Comparison of ENCODE assay signal across 1 cellular context in genomic region chr10:108003576-108003975, GRCh38.
TF ChIP-seq lines count a peak whose summit lies in the region.

No MANE protein-coding gene starts in this region.

TF ChIP-seq in GM12878, 131 proteins besides CTCF, POLR2A, EP300 and RAD21 (continued from another document):
- TF ChIP-seq NKRF (conservative IDR thresholded peaks at IDR 0.05): no peak
- no peak for TF ChIP-seq HDAC6 (IDR thresholded peaks at IDR 0.05; ENCODE audit: unreplicated experiment)
- TF ChIP-seq E2F8 (IDR thresholded peaks at IDR 0.05; ENCODE audit: low read depth, partially characterized antibody): no peak
- no peak for TF ChIP-seq NR2C1 (IDR thresholded peaks at IDR 0.05)
- TF ChIP-seq FOXK2 (IDR thresholded peaks at IDR 0.05): no peak
- no peak for TF ChIP-seq CHD1 (IDR thresholded peaks at IDR 0.05; ENCODE audit: low read depth, low read length)
- TF ChIP-seq RUNX3 (IDR thresholded peaks at IDR 0.05; ENCODE audit: low read length): no peak
- TF ChIP-seq SUZ12 (IDR thresholded peaks at IDR 0.05; ENCODE audit: unreplicated experiment): no peak
- TF ChIP-seq BCLAF1 (IDR thresholded peaks at IDR 0.05): no peak
- TF ChIP-seq NFIC (IDR thresholded peaks at IDR 0.05; ENCODE audit: low read depth, low read length): no peak
- TF ChIP-seq EZH2 (IDR thresholded peaks at IDR 0.05; ENCODE audit: borderline replicate concordance, control insufficient read depth, low read depth, low read length): no peak
- TF ChIP-seq MTA2 (IDR thresholded peaks at IDR 0.05; ENCODE audit: low read depth): 0 out of 2 replicates have a peak, but pooled peaks have one; percentile 55
- no peak for TF ChIP-seq ATF3 (IDR thresholded peaks at IDR 0.05; ENCODE audit: borderline replicate concordance, extremely low read depth, low read depth, low read length)
- 0 out of 2 replicates have a peak, but pooled peaks have one; percentile 26 for TF ChIP-seq ZNF687 (IDR thresholded peaks at IDR 0.05)
- TF ChIP-seq ZBED1 (IDR thresholded peaks at IDR 0.05; ENCODE audit: borderline replicate concordance): no peak
- TF ChIP-seq IRF5 (IDR thresholded peaks at IDR 0.05; ENCODE audit: borderline replicate concordance): no peak
- TF ChIP-seq TARDBP (IDR thresholded peaks at IDR 0.05; ENCODE audit: borderline replicate concordance): no peak
